25 cellular contexts compared by ENCODE assay signal in the genomic region with DNA sequence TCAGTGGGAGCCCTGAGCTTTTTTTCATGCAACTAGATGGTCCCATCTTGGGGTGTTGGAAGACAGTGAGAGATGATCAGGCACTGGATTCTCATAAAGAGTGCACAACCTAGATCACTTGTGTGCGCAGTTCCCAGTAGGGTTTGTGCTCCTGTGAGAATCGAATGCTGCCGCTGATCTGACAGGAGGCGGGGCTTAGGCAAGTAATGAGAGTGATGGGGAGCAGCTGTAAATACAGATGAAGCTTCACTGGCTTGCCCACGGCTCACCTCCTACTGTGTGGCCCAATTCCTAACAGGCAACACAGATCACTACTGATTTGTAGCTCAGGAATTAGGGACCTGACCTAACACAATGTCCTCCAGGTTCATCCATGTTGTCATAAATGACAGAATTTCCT. TPM values are rescaled to one million over a fixed set of nuclear protein-coding genes. Genes with fewer than 3 reads are reported as not detected.
DNase-seq lines count a peak whose midpoint lies in the region; FAIRE-seq and TF ChIP-seq lines count a peak whose summit lies in the region.
"Had no signal": no experiment of that assay in that cellular context is flagged by ENCODE, and none has a peak within 500 bp of the region (broad histone marks: within the 10 kb centered on the region; RNA-seq: fewer than 3 reads in every experiment).

No MANE protein-coding gene starts in this region.

- H3K27me3 Mint-ChIP-seq in chondrocyte (ENCODE audit: low read depth), result no peaks in the 10 kb centered on the region
- H3K27me3 Mint-ChIP-seq: CD4-positive, alpha-beta T cell had no signal

- no TSS peak for BruUV-seq in mammary epithelial cell (replicated peaks; lab: Mats Ljungman, UMichigan)

- no peaks in the 10 kb centered on the region for H3K36me3 ChIP-seq in bronchial epithelial cell (ENCODE audit: control insufficient read depth, insufficient read depth, low read length)
- no peaks in the 10 kb centered on the region for H3K36me3 ChIP-seq in trophoblast cell (ENCODE audit: control insufficient read depth in 1 of 2, insufficient read depth in 2 of 2, low read length in 2 of 2)
- no peaks in the 10 kb centered on the region for H3K36me3 ChIP-seq in mammary epithelial cell (ENCODE audit: insufficient read depth, low read length)
- H3K36me3 ChIP-seq: BLaER1 treated with 17β-estradiol and CSF1 and Interleukin-3, amounts not matched to agents 10 nM and 100 nM had no signal

- H2AK5ac ChIP-seq in trophoblast cell (ENCODE audit: low read length), result no peak overlapping the region

- in situ Hi-C loops in mammary epithelial cell (cut with MboI; ENCODE audit: low sequenced_read_pairs in 2 of 2), result no loop called here

- no CpG with 5 or more reads among the region's 5 CpGs for WGBS in trophoblast cell (ENCODE audit: extremely low coverage, insufficient coverage, insufficient read length)
- 55% methylated on average over 5 of the region's 5 CpGs for WGBS in mammary epithelial cell (ENCODE audit: low coverage, missing lambda C conversion rate)

- FAIRE-seq in bronchial epithelial cell (lab: Jason Lieb, UNC), result peak; percentile 28
- FAIRE-seq: A204.1, D721Med, G401.6, GM12891, GM19239 had no signal

- no peak overlapping the region for H3K4ac ChIP-seq in trophoblast cell (ENCODE audit: low read depth, low read length)

- no peak overlapping the region for H3K14ac ChIP-seq in trophoblast cell (ENCODE audit: low read length)

- dilution Hi-C loops in mammary epithelial cell (cut with HindIII; ENCODE audit: low sequenced_read_pairs), result no loop called here

- no peak overlapping the region for H3K4me2 ChIP-seq in trophoblast cell (ENCODE audit: low read length)
- no peak overlapping the region for H3K4me2 ChIP-seq in mammary epithelial cell (ENCODE audit: insufficient read depth, low read depth, low read length)
- H3K4me2 ChIP-seq: BLaER1 treated with 17β-estradiol and CSF1 and Interleukin-3, amounts not matched to agents 10 nM and 100 nM had no signal

- H4K12ac ChIP-seq in trophoblast cell (ENCODE audit: low read depth, low read length), result no peak overlapping the region

- H3K4me1 ChIP-seq in trophoblast cell (ENCODE audit: control insufficient read depth in 1 of 2, insufficient read depth in 2 of 2, low read length in 2 of 2) (peaks cover 4 to 11% of the 10 kb centered on the region in 2 experiments), mammary epithelial cell (ENCODE audit: insufficient read depth, low read length) (peaks cover 2% of the 10 kb centered on the region)

- no peak overlapping the region for H2BK5ac ChIP-seq in trophoblast cell (ENCODE audit: low read depth, low read length, poor library complexity)

- H3K79me2 ChIP-seq in trophoblast cell (ENCODE audit: control insufficient read depth, insufficient read depth, low read length, poor library complexity), result no peaks in the 10 kb centered on the region
- no peaks in the 10 kb centered on the region for H3K79me2 ChIP-seq in mammary epithelial cell (ENCODE audit: insufficient read depth, low read length)

- H3K9me3 ChIP-seq in trophoblast cell (ENCODE audit: insufficient read depth, low read depth, low read length) (no peaks in the 10 kb centered on the region), mammary epithelial cell (replicated peaks; ENCODE audit: insufficient read depth, low read length) (no peaks in the 10 kb centered on the region)
- H3K9me3 ChIP-seq: Caco-2 had no signal

- H3K27ac ChIP-seq in trophoblast cell (ENCODE audit: low read depth, low read length), result no peak overlapping the region
- no peak overlapping the region for H3K27ac ChIP-seq in mammary epithelial cell (ENCODE audit: insufficient read depth, low read depth, low read length)
- H3K27ac ChIP-seq: BLaER1 treated with 17β-estradiol and CSF1 and Interleukin-3, amounts not matched to agents 10 nM and 100 nM; C4-2B had no signal

- DNase-seq in LHCN-M2 (ENCODE audit: low read depth) (peak; percentile 41), SHP77 treated with DMSO at 0.1 percent for 48 hours (lab: John Stamatoyannopoulos, UW) (peak; percentile 8), bronchial epithelial cell (ENCODE audit: low read depth) (no peak), trophoblast cell (no peak), mammary epithelial cell (no peak), Kasumi-1 (lab: John Stamatoyannopoulos, UW) (no peak), pons (ENCODE audit: low spot score) (no peak), chondrocyte (ENCODE audit: low spot score) (no peak)
- DNase-seq: 8988T; ACHN; AML-193; Caco-2; Calu3; CD4-positive, alpha-beta T cell; CD8-positive, alpha-beta T cell; DMS79 treated with DMSO at 0.1 percent for 48 hours; GF-D8 had no signal

- intact Hi-C loops in mammary epithelial cell (cut with micrococcal nuclease), result no loop called here

- no peak overlapping the region for H2BK120ac ChIP-seq in trophoblast cell (ENCODE audit: insufficient read depth, low read length, poor library complexity)

- H4K8ac ChIP-seq in trophoblast cell (ENCODE audit: low read depth, low read length), result no peak overlapping the region

- H2AFZ ChIP-seq in trophoblast cell (ENCODE audit: insufficient read depth, low read length, poor library complexity) (no peak overlapping the region), mammary epithelial cell (ENCODE audit: low read depth, low read length) (no peak overlapping the region)

- peak overlapping the region; percentile 8 for H2BK12ac ChIP-seq in trophoblast cell (ENCODE audit: low read length)

- H3K79me1 ChIP-seq in trophoblast cell (ENCODE audit: low read length), result peaks cover 4% of the 10 kb centered on the region

- H3K23ac ChIP-seq in trophoblast cell (ENCODE audit: low read length), result no peak overlapping the region

- H3K4me3 ChIP-seq in bronchial epithelial cell (ENCODE audit: low read depth, low read length) (no peak overlapping the region), trophoblast cell (ENCODE audit: low read depth, low read length) (no peak overlapping the region), mammary epithelial cell (replicated peaks in 1 of 3; ENCODE audit: insufficient read depth in 1 of 3, low read depth in 2 of 3, low read length in 3 of 3) (no peak overlapping the region)
- H3K4me3 ChIP-seq: BLaER1 treated with 17β-estradiol and CSF1 and Interleukin-3, amounts not matched to agents 10 nM and 100 nM had no signal

- no peaks in the 10 kb centered on the region for H3K36me3 Mint-ChIP-seq in chondrocyte (ENCODE audit: low read depth)
- H3K36me3 Mint-ChIP-seq: CD8-positive, alpha-beta T cell had no signal

- peaks cover 10% of the 10 kb centered on the region for H3K4me1 Mint-ChIP-seq in chondrocyte (ENCODE audit: low read depth)
- H3K4me1 Mint-ChIP-seq: B cell had no signal

- CTCF ChIA-PET in mammary epithelial cell (lab: Charles Lee; ENCODE audit: low non-redundant PET), result no interaction called here

- H3K27ac Mint-ChIP-seq in chondrocyte (ENCODE audit: unreplicated experiment), result no peak overlapping the region
- H3K27ac Mint-ChIP-seq: B cell; CD4-positive, alpha-beta T cell; CD8-positive, alpha-beta T cell had no signal

- TF ChIP-seq CTCF in bronchial epithelial cell (IDR thresholded peaks at IDR 0.05; ENCODE audit: insufficient read depth, low read length, severe bottlenecking), result no peak
- no peak for TF ChIP-seq CTCF in mammary epithelial cell (conservative IDR thresholded peaks at IDR 0.05 in 1 of 2, IDR thresholded peaks at IDR 0.05 in 1 of 2; ENCODE audit: extremely low read depth in 1 of 2, insufficient read depth in 1 of 2, low read depth in 1 of 2, low read length in 2 of 2)
- no peak for TF ChIP-seq CTCF in chondrocyte (IDR thresholded peaks at IDR 0.05)

- H4K20me1 ChIP-seq in mammary epithelial cell (ENCODE audit: insufficient read depth, low read length), result no peaks in the 10 kb centered on the region

- no peak overlapping the region for H3K9ac ChIP-seq in trophoblast cell (ENCODE audit: low read length)
- H3K9ac ChIP-seq in mammary epithelial cell (ENCODE audit: insufficient read depth, low read length), result no peak overlapping the region
- H3K9ac ChIP-seq: BLaER1 treated with 17β-estradiol and CSF1 and Interleukin-3, amounts not matched to agents 10 nM and 100 nM had no signal

- H3K27me3 ChIP-seq in bronchial epithelial cell (ENCODE audit: control insufficient read depth, insufficient read depth, low read length) (no peaks in the 10 kb centered on the region), trophoblast cell (ENCODE audit: insufficient read depth, low read length) (no peaks in the 10 kb centered on the region), mammary epithelial cell (ENCODE audit: insufficient read depth, low read length) (no peaks in the 10 kb centered on the region)

- no peaks in the 10 kb centered on the region for H3K9me3 Mint-ChIP-seq in chondrocyte (ENCODE audit: low read depth)
- H3K9me3 Mint-ChIP-seq: CD4-positive, alpha-beta T cell; CD8-positive, alpha-beta T cell had no signal

- H3K18ac ChIP-seq in trophoblast cell (ENCODE audit: low read length), result no peak overlapping the region

- H4K91ac ChIP-seq in trophoblast cell (ENCODE audit: low read depth, low read length), result no peak overlapping the region

- no peak overlapping the region for H3K4me3 Mint-ChIP-seq in chondrocyte (ENCODE audit: unreplicated experiment)
- H3K4me3 Mint-ChIP-seq: B cell; CD4-positive, alpha-beta T cell; CD8-positive, alpha-beta T cell had no signal

RNA-seq across cellular contexts. Expression of gene UBAC2, which starts 43.6 kb away (rescaled TPM):
- total RNA-seq in LHCN-M2 (2014; rRNA removed) (46.9 and 54.7 TPM in 2 replicates), bronchial epithelial cell (38.9 and 40.0 TPM in 2 replicates), mammary epithelial cell (10 to 100 TPM; 48.2 to 57.7 TPM), chondrocyte (70.8 to 76.0 TPM (median 74.9 TPM) in 3 replicates)
- polyA plus RNA-seq in LHCN-M2 (2012), result 38.7 TPM
- polyA plus RNA-seq in trophoblast cell (2013), result 63.6 and 64.8 TPM in 2 replicates
- 58.2 TPM for polyA plus RNA-seq in mammary epithelial cell
- polyA minus RNA-seq in mammary epithelial cell, result 47.9 TPM

Comparison
In these comparisons a context has a peak if more than half of its experiments do, and no peak if none do; other contexts are left out.
1. DNase-seq: peak in LHCN-M2 (single experiment) and SHP77 treated with DMSO at 0.1 percent for 48 hours (single experiment); none in bronchial epithelial cell (single experiment), trophoblast cell (0 of 2), mammary epithelial cell (single experiment), Kasumi-1 (0 of 2), pons (single experiment) and chondrocyte (single experiment).